21 cellular contexts compared by ENCODE assay signal in the genomic region with DNA sequence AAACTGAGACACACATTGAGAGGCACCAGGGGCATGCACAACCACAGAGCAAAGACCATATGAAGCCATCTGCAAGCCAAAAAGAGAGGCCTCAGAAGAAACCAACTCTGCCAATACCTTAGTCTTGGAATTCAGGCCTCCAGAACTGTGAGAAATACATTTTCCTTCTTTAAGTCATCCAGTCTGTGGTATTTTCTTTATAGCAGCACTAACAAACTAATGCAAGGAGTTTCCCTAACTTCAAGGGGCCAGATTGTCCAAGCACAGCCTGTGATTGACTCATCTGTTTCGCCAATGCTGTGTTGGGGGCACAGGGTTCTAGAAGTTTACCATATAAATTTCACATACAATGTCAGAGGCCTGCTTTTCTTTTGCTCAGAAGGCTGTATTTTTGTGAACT.
"Had no signal": no experiment of that assay in that cellular context is flagged by ENCODE, and none has a peak within 500 bp of the region (broad histone marks: within the 10 kb centered on the region; RNA-seq: fewer than 3 reads in every experiment).

No MANE protein-coding gene starts in this region.

- H3K9ac ChIP-seq: KMS-11, SK-N-SH had no signal

- H3K27ac ChIP-seq: HL-60, KMS-11 had no signal

- H3K9me3 ChIP-seq: SK-N-SH had no signal

- H3K4me3 ChIP-seq: K562 had no signal

- H3K9me2 ChIP-seq: SK-N-SH had no signal

- ATAC-seq: K562 had no signal

- DNase-seq: Kasumi-1, MM.1S, NCI-H1092 treated with DMSO at 0.1 percent for 48 hours, NCI-H1436, NCI-H187, NCI-H2029, NCI-H2081 treated with DMSO at 0.1 percent for 48 hours, NCI-H2171, NCI-H226, NCI-H446, NCI-H510A, NCI-H524 treated with DMSO at 0.1 percent for 48 hours, NCI-H69, NCI-H774, Right ventricle myocardium superior, RPMI8226, SK-N-SH, SW 1271 had no signal

- H3K4me2 ChIP-seq: KMS-11, SK-N-SH had no signal
